Comparison of ENCODE assay signal across 7 cellular contexts in genomic region chr13:16141361-16141760, GRCh38.
DNase-seq lines count a peak whose midpoint lies in the region; TF ChIP-seq lines count a peak whose summit lies in the region.
"Not testable (repeated sequence)": the region's sequence is repeated elsewhere in the genome, so short reads cannot be mapped to it uniquely, and the experiment has no call there.

No MANE protein-coding gene starts in this region.

- not testable (repeated sequence) for H3K4me1 ChIP-seq in A673 (ENCODE audit: insufficient read depth, low read length, poor library complexity, severe bottlenecking); Karpas-422 (ENCODE audit: low read length); esophagus muscularis mucosa; hepatocyte (ENCODE audit: insufficient read depth); ovary (ENCODE audit: insufficient read depth)

- H3K4me3 Mint-ChIP-seq in activated CD4-positive, alpha-beta T cell treated with anti-CD3 and anti-CD28 coated beads, Interleukin-2, amount 10 ng/mL, durations not matched to agents 24 days and 14 days = not testable (repeated sequence)

- not testable (repeated sequence) for H3K36me3 ChIP-seq in A673 (ENCODE audit: insufficient read depth, low read length, poor library complexity, severe bottlenecking); Karpas-422 (ENCODE audit: insufficient read depth, low read length); esophagus muscularis mucosa; hepatocyte (replicated peaks; ENCODE audit: insufficient read depth, low read depth); ovary

- POLR2A ChIA-PET in A673 (lab: Charles Lee; ENCODE audit: low non-redundant PET) = not testable (repeated sequence)

- not testable (repeated sequence) for TF ChIP-seq CTCF in A673 (conservative IDR thresholded peaks at IDR 0.05; ENCODE audit: low read depth, low read length); esophagus muscularis mucosa (IDR thresholded peaks at IDR 0.05); hepatocyte (IDR thresholded peaks at IDR 0.05; ENCODE audit: poor library complexity); ovary (IDR thresholded peaks at IDR 0.05)

- not testable (repeated sequence) for H2AFZ ChIP-seq in Karpas-422 (ENCODE audit: low read length); hepatocyte

- not testable (repeated sequence) for H3K9me2 ChIP-seq in Karpas-422 (replicated peaks; ENCODE audit: insufficient read depth, low read length); hepatocyte (replicated peaks; ENCODE audit: insufficient read depth)

- H3K9me3 ChIP-seq in A673 (ENCODE audit: low read depth, low read length, poor library complexity, severe bottlenecking) (peaks cover 31% of the 10 kb centered on the region), esophagus muscularis mucosa (peaks cover 6 to 35% (median 30%) of the 10 kb centered on the region in 4 donors), hepatocyte (ENCODE audit: low read depth) (peaks cover 24% of the 10 kb centered on the region), ovary (peaks cover 0 to 14% of the 10 kb centered on the region in 2 donors)
- H3K9me3 ChIP-seq in Karpas-422 (ENCODE audit: low read length) = not testable (repeated sequence)

- H3K27me3 ChIP-seq in A673 (replicated peaks; ENCODE audit: insufficient read depth, low read depth, low read length, poor library complexity); Karpas-422 (ENCODE audit: low read length); esophagus muscularis mucosa; hepatocyte; ovary: not testable (repeated sequence)

- not testable (repeated sequence) for H3K4me3 ChIP-seq in A673 (ENCODE audit: low read depth, low read length, poor library complexity, severe bottlenecking); Karpas-422 (ENCODE audit: low read length); esophagus muscularis mucosa; hepatocyte; ovary

- intact Hi-C loops in A673 (cut with micrococcal nuclease; ENCODE audit: unreplicated experiment); activated CD4-positive, alpha-beta T cell treated with anti-CD3 and anti-CD28 coated beads, Interleukin-2, amount 10 ng/mL, durations not matched to agents 24 days and 14 days (cut with micrococcal nuclease); esophagus muscularis mucosa (cut with DNase I); ovary (cut with DNase I): not testable (repeated sequence)

- H3K36me3 Mint-ChIP-seq in activated CD4-positive, alpha-beta T cell treated with anti-CD3 and anti-CD28 coated beads, Interleukin-2, amount 10 ng/mL, durations not matched to agents 24 days and 14 days (ENCODE audit: low read depth) = not testable (repeated sequence)

- H3K79me2 ChIP-seq in Karpas-422 (ENCODE audit: low read length); hepatocyte: not testable (repeated sequence)

- not testable (repeated sequence) for H4K20me1 ChIP-seq in Karpas-422 (ENCODE audit: insufficient read depth, low read depth, low read length); hepatocyte (ENCODE audit: insufficient read depth, poor library complexity, severe bottlenecking)

- not testable (repeated sequence) for TF ChIP-seq EP300 in esophagus muscularis mucosa (IDR thresholded peaks at IDR 0.05)
- peak; percentile 20 for TF ChIP-seq EP300 in ovary (IDR thresholded peaks at IDR 0.05)

- DNase-seq in A673 (ENCODE audit: low spot score) (peak; percentile 12), H4 (ENCODE audit: low spot score) (peak; percentile 16), Karpas-422 (peak; percentile 49), esophagus muscularis mucosa (ENCODE audit: extremely low spot score) (peak; percentile 89), hepatocyte (ENCODE audit: low spot score) (peak; percentile 28)
- DNase-seq in activated CD4-positive, alpha-beta T cell treated with anti-CD3 and anti-CD28 coated beads, Interleukin-2, amount 10 ng/mL, durations not matched to agents 24 days and 14 days = peak; percentile 75
- DNase-seq in ovary = not testable (repeated sequence)

- H3K27me3 Mint-ChIP-seq in activated CD4-positive, alpha-beta T cell treated with anti-CD3 and anti-CD28 coated beads, Interleukin-2, amount 10 ng/mL, durations not matched to agents 24 days and 14 days = not testable (repeated sequence)

- not testable (repeated sequence) for BruUV-seq in A673 (replicated peaks; lab: Mats Ljungman, UMichigan)

- WGBS in esophagus muscularis mucosa = 54% methylated on average over 9 of the region's 10 CpGs
- 71% methylated on average over 10 of the region's 10 CpGs for WGBS in hepatocyte (ENCODE audit: low lambda C conversion rate, missing lambda C conversion rate)
- WGBS in ovary, 3 donors = 49 to 64% (median 60%) methylated on average over 6 to 10 of the region's 10 CpGs

- CTCF ChIA-PET in A673 (lab: Charles Lee) = not testable (repeated sequence)

- not testable (repeated sequence) for TF ChIP-seq POLR2A in esophagus muscularis mucosa (IDR thresholded peaks at IDR 0.05; ENCODE audit: low read depth); ovary (IDR thresholded peaks at IDR 0.05)

- not testable (repeated sequence) for H3K27ac Mint-ChIP-seq in activated CD4-positive, alpha-beta T cell treated with anti-CD3 and anti-CD28 coated beads, Interleukin-2, amount 10 ng/mL, durations not matched to agents 24 days and 14 days

- not testable (repeated sequence) for H3K9ac ChIP-seq in Karpas-422 (ENCODE audit: low read length)

- not testable (repeated sequence) for H3K4me1 Mint-ChIP-seq in activated CD4-positive, alpha-beta T cell treated with anti-CD3 and anti-CD28 coated beads, Interleukin-2, amount 10 ng/mL, durations not matched to agents 24 days and 14 days

- not testable (repeated sequence) for H3K4me2 ChIP-seq in Karpas-422 (ENCODE audit: low read depth, low read length, poor library complexity, severe bottlenecking); hepatocyte

- H3K27ac ChIP-seq in A673 (ENCODE audit: low read depth, low read length, poor library complexity, severe bottlenecking); Karpas-422 (ENCODE audit: low read length); esophagus muscularis mucosa (replicated peaks in 1 of 4); hepatocyte; ovary: not testable (repeated sequence)

- peaks cover 18% of the 10 kb centered on the region for H3K9me3 Mint-ChIP-seq in activated CD4-positive, alpha-beta T cell treated with anti-CD3 and anti-CD28 coated beads, Interleukin-2, amount 10 ng/mL, durations not matched to agents 24 days and 14 days
